18 cellular contexts compared by ENCODE assay signal in genomic region chr15:41862515-41863116, GRCh38. TPM values are rescaled to one million over a fixed set of nuclear protein-coding genes. Genes with fewer than 3 reads are reported as not detected.
A peak's percentile ranks its signal among the peaks of the same experiment; 100 is the strongest.
DNase-seq lines count a peak whose midpoint lies in the region; ATAC-seq, FAIRE-seq and TF ChIP-seq lines count a peak whose summit lies in the region.
"Had no signal": no experiment of that assay in that cellular context is flagged by ENCODE, and none has a peak within 500 bp of the region (broad histone marks: within the 10 kb centered on the region; RNA-seq: fewer than 3 reads in every experiment).

No MANE protein-coding gene starts in this region.

- no peak overlapping the region for H3K27ac ChIP-seq in endodermal cell (ENCODE audit: low read depth, low read length)
- no peak overlapping the region for H3K27ac ChIP-seq in small intestine (ENCODE audit: low read depth in 1 of 2, low read length in 1 of 2)
- no peak overlapping the region for H3K27ac ChIP-seq in effector memory CD4-positive, alpha-beta T cell (ENCODE audit: insufficient read depth, low read length, poor library complexity, severe bottlenecking)
- H3K27ac ChIP-seq: coronary artery, tibial artery had no signal

- H3K9me3 ChIP-seq in endodermal cell (ENCODE audit: control insufficient read depth, low read length) (no peaks in the 10 kb centered on the region), small intestine (ENCODE audit: control insufficient read depth, low read depth) (no peaks in the 10 kb centered on the region)
- H3K9me3 ChIP-seq in effector memory CD4-positive, alpha-beta T cell (ENCODE audit: control insufficient read depth, low read length) = no peaks in the 10 kb centered on the region
- H3K9me3 ChIP-seq: tibial artery had no signal

- no peak for TF ChIP-seq CTCF in endodermal cell (conservative IDR thresholded peaks at IDR 0.05)

- peaks cover 8% of the 10 kb centered on the region for H3K4me1 ChIP-seq in endodermal cell (ENCODE audit: control insufficient read depth, insufficient read depth, low read length)
- H3K4me1 ChIP-seq in small intestine (ENCODE audit: control insufficient read depth in 2 of 2, insufficient read depth in 1 of 2, low read depth in 1 of 2, low read length in 1 of 2) = no peaks in the 10 kb centered on the region
- no peaks in the 10 kb centered on the region for H3K4me1 ChIP-seq in effector memory CD4-positive, alpha-beta T cell (ENCODE audit: control insufficient read depth, insufficient read depth, low read length, poor library complexity, severe bottlenecking)
- H3K4me1 ChIP-seq: tibial artery had no signal

- no peaks in the 10 kb centered on the region for H3K9me3 Mint-ChIP-seq in endodermal cell
- H3K9me3 Mint-ChIP-seq: activated CD4-positive, alpha-beta memory T cell treated with anti-CD3 and anti-CD28 coated beads, Interleukin-2, amount 10 ng/mL, durations not matched to agents 7 days and 5 days had no signal

- H3K27me3 ChIP-seq in endodermal cell (ENCODE audit: control insufficient read depth, insufficient read depth, low read length, poor library complexity, severe bottlenecking) (no peaks in the 10 kb centered on the region), small intestine (ENCODE audit: control insufficient read depth in 2 of 2, insufficient read depth in 2 of 2, low read length in 2 of 2) (no peaks in the 10 kb centered on the region)
- peaks cover 2% of the 10 kb centered on the region for H3K27me3 ChIP-seq in effector memory CD4-positive, alpha-beta T cell (replicated peaks; ENCODE audit: control insufficient read depth, insufficient read depth, low read length, poor library complexity, severe bottlenecking)
- H3K27me3 ChIP-seq: tibial artery had no signal

- no peaks in the 10 kb centered on the region for H3K36me3 Mint-ChIP-seq in endodermal cell (ENCODE audit: low read depth)

- FAIRE-seq in small intestine (lab: Jason Lieb, UNC) = no peak
- FAIRE-seq: A204.1, GM18507 had no signal

- H3K4me3 ChIP-seq in endodermal cell (ENCODE audit: low read length) = no peak overlapping the region
- no peak overlapping the region for H3K4me3 ChIP-seq in small intestine (ENCODE audit: low read depth in 1 of 2, low read length in 2 of 2)
- no peak overlapping the region for H3K4me3 ChIP-seq in effector memory CD4-positive, alpha-beta T cell (ENCODE audit: insufficient read depth, low read depth, low read length, poor library complexity, severe bottlenecking)
- H3K4me3 ChIP-seq: coronary artery, tibial artery had no signal

- H3K27me3 Mint-ChIP-seq in endodermal cell (ENCODE audit: insufficient read depth) = no peaks in the 10 kb centered on the region
- H3K27me3 Mint-ChIP-seq: activated CD4-positive, alpha-beta memory T cell treated with anti-CD3 and anti-CD28 coated beads, Interleukin-2, amount 10 ng/mL, durations not matched to agents 7 days and 5 days had no signal

- H3K4me3 Mint-ChIP-seq in endodermal cell = no peak overlapping the region
- H3K4me3 Mint-ChIP-seq: activated CD4-positive, alpha-beta memory T cell treated with anti-CD3 and anti-CD28 coated beads, Interleukin-2, amount 10 ng/mL, durations not matched to agents 7 days and 5 days had no signal

- peaks cover 6% of the 10 kb centered on the region for H3K4me1 Mint-ChIP-seq in endodermal cell

- WGBS in endodermal cell (ENCODE audit: insufficient coverage in 1 of 2, insufficient read length in 1 of 2), 2 experiments = 81 to 83% methylated on average over 14 to 19 of the region's 19 CpGs
- 51 to 72% (median 56%) methylated on average over 18 to 19 of the region's 19 CpGs for WGBS in small intestine, 3 donors

- peak overlapping the region; percentile 64 for H3K27ac Mint-ChIP-seq in endodermal cell
- H3K27ac Mint-ChIP-seq: activated CD4-positive, alpha-beta memory T cell treated with anti-CD3 and anti-CD28 coated beads, Interleukin-2, amount 10 ng/mL, durations not matched to agents 7 days and 5 days had no signal

- H3K36me3 ChIP-seq in endodermal cell (ENCODE audit: control insufficient read depth, insufficient read depth, low read length) (no peaks in the 10 kb centered on the region), small intestine (ENCODE audit: control insufficient read depth in 2 of 2, insufficient read depth in 2 of 2, low read length in 2 of 2) (no peaks in the 10 kb centered on the region)
- H3K36me3 ChIP-seq in effector memory CD4-positive, alpha-beta T cell (ENCODE audit: control insufficient read depth, insufficient read depth, low read length) = no peaks in the 10 kb centered on the region
- H3K36me3 ChIP-seq: tibial artery had no signal

- ATAC-seq in GM19397 (IDR thresholded peaks at IDR 0.05; ENCODE audit: unreplicated experiment) = no peak

- peak; percentile 9 for DNase-seq in NCI-H1436 (lab: John Stamatoyannopoulos, UW)
- no peak for DNase-seq in NCI-H1436 treated with DMSO at 0.1 percent for 48 hours (lab: John Stamatoyannopoulos, UW)
- DNase-seq in NCI-H2029 treated with DMSO at 0.1 percent for 48 hours (lab: John Stamatoyannopoulos, UW) = peak; percentile 16
- peak; percentile 86 for DNase-seq in endodermal cell
- DNase-seq in small intestine = peak; percentile 66
- DNase-seq in NCI-H2171 treated with DMSO at 0.1 percent for 48 hours (lab: John Stamatoyannopoulos, UW) = no peak
- DNase-seq in effector memory CD4-positive, alpha-beta T cell = no peak
- DNase-seq: activated CD4-positive, alpha-beta memory T cell treated with anti-CD3 and anti-CD28 coated beads, Interleukin-2, amount 10 ng/mL, durations not matched to agents 7 days and 5 days; amygdala; head of caudate nucleus; NCI-H1105; SHP77 treated with DMSO at 0.1 percent for 48 hours; T-helper 9 cell; tibial artery had no signal

- no peak overlapping the region for H3K9ac ChIP-seq in endodermal cell (ENCODE audit: extremely low read depth, low read length, poor library complexity, severe bottlenecking)

RNA-seq across cellular contexts. Expression of gene PLA2G4B, which starts 24.0 kb away (rescaled TPM):
- total RNA-seq in endodermal cell = 10 to 100 TPM in 1 of 2 donors, 1 to 10 TPM in 1; 6.9 to 10.1 TPM
- 21.8 TPM for polyA plus RNA-seq in endodermal cell (2013, experiment 1 of 2)
- 25.3 TPM for polyA plus RNA-seq in endodermal cell (2013, experiment 2 of 2)
- 10 to 100 TPM in 2 of 3 donors, 1 to 10 TPM in 1; 4.6 to 13.0 (median 11.3) TPM for polyA plus RNA-seq in small intestine

RNA-seq across cellular contexts. Expression of gene SPTBN5, which starts 31.2 kb away (rescaled TPM):
- total RNA-seq in endodermal cell = 1 to 10 TPM; 2.0 to 2.8 TPM
- 0.25 TPM for polyA plus RNA-seq in endodermal cell (2013, experiment 1 of 2)
- 0.29 TPM for polyA plus RNA-seq in endodermal cell (2013, experiment 2 of 2)
- polyA plus RNA-seq in small intestine = under 1 TPM; 0.45 to 0.60 (median 0.54) TPM

RNA-seq across cellular contexts. Expression of gene JMJD7, which starts 34.7 kb away (rescaled TPM):
- total RNA-seq in endodermal cell = 10 to 100 TPM; 18.4 to 22.1 TPM
- 14.1 TPM for polyA plus RNA-seq in endodermal cell (2013, experiment 1 of 2)
- polyA plus RNA-seq in endodermal cell (2013, experiment 2 of 2) = 11.3 TPM
- polyA plus RNA-seq in small intestine = 10 to 100 TPM in 1 of 3 donors, 1 to 10 TPM in 2; 6.8 to 11.4 (median 7.4) TPM

Comparison
In these comparisons a context has a peak if more than half of its experiments do, and no peak if none do; other contexts are left out.
1. DNase-seq: peak in NCI-H1436 (single experiment), NCI-H2029 treated with DMSO at 0.1 percent for 48 hours (single experiment), endodermal cell (single experiment) and small intestine (single experiment); none in NCI-H1436 treated with DMSO at 0.1 percent for 48 hours (single experiment), NCI-H2171 treated with DMSO at 0.1 percent for 48 hours (single experiment) and effector memory CD4-positive, alpha-beta T cell (0 of 3).